In genomic region chr15:84976746-84977345, GRCh38 we compare ENCODE assay signal across 22 cellular contexts. TPM values are rescaled to one million over a fixed set of nuclear protein-coding genes. Genes with fewer than 3 reads are reported as not detected.
A peak's percentile ranks its signal among the peaks of the same experiment; 100 is the strongest.
DNase-seq lines count a peak whose midpoint lies in the region; ATAC-seq, FAIRE-seq and TF ChIP-seq lines count a peak whose summit lies in the region.
"Had no signal": no experiment of that assay in that cellular context is flagged by ENCODE, and none has a peak within 500 bp of the region (broad histone marks: within the 10 kb centered on the region; RNA-seq: fewer than 3 reads in every experiment).

No MANE protein-coding gene starts in this region.

- FAIRE-seq in K562 (lab: Jason Lieb, UNC) = no peak
- FAIRE-seq: RCC 7860 had no signal

- in situ Hi-C loops in GM13976 (cut with MboI; ENCODE audit: low sequenced_read_pairs, unreplicated experiment) (no loop called here), K562 (cut with MboI) (no loop called here)

- H3K27ac ChIP-seq in K562 (ENCODE audit: extremely low read depth, low read depth, low read length) = no peak overlapping the region
- no peak overlapping the region for H3K27ac ChIP-seq in thyroid gland
- H3K27ac ChIP-seq: BLaER1 had no signal

- peak; percentile 60 for DNase-seq in GM13976 (ENCODE audit: low spot score)
- DNase-seq in K562 (ENCODE audit: extremely low read depth in 1 of 4, low spot score in 3 of 4) = no peak
- peak; percentile 46 for DNase-seq in renal cortical epithelial cell (ENCODE audit: low read depth)
- no peak for DNase-seq in thyroid gland
- no peak for DNase-seq in GM19240 (ENCODE audit: insufficient read length, low spot score)
- no peak for DNase-seq in activated gamma-delta T cell treated with Interleukin-2 at 50 U/mL for 16 hours
- DNase-seq: CD8-positive, alpha-beta T cell; DMS53; EL; GOT3; MM.1S; NCI-H1092; NCI-H1436 treated with DMSO at 0.1 percent for 48 hours; NCI-H2081; NCI-H2171 treated with DMSO at 0.1 percent for 48 hours; NCI-H446; NCI-H526 treated with DMSO at 0.1 percent for 48 hours had no signal

- ATAC-seq in K562 (no peak), HG02973 (IDR thresholded peaks at IDR 0.05; ENCODE audit: unreplicated experiment) (no peak)
- ATAC-seq: CD8-positive, alpha-beta T cell; Right ventricle myocardium inferior had no signal

- H3K4me3 ChIP-seq in K562 = no peak overlapping the region
- H3K4me3 ChIP-seq in thyroid gland (replicated peaks in 1 of 3) = no peak overlapping the region
- H3K4me3 ChIP-seq: BLaER1 had no signal

- H3K36me3 ChIP-seq in K562 (ENCODE audit: control insufficient read depth, insufficient read depth, low read length) (no peaks in the 10 kb centered on the region), thyroid gland (no peaks in the 10 kb centered on the region)
- H3K36me3 ChIP-seq: BLaER1 had no signal

- H3K9me3 Mint-ChIP-seq in IgD-negative memory B cell = no peaks in the 10 kb centered on the region
- H3K9me3 Mint-ChIP-seq: CD8-positive, alpha-beta T cell had no signal

- TF ChIP-seq RAD21 in K562 (CRISPR knock-in tag; conservative IDR thresholded peaks at IDR 0.05 in 1 of 2, IDR thresholded peaks at IDR 0.05 in 1 of 2) = no peak

- H3K9me3 ChIP-seq in K562 (replicated peaks; ENCODE audit: control insufficient read depth, insufficient read depth, low read depth, low read length) (no peaks in the 10 kb centered on the region), thyroid gland (no peaks in the 10 kb centered on the region)
- H3K9me3 ChIP-seq: BLaER1 had no signal

- intact Hi-C loops in K562 (cut with micrococcal nuclease) = no loop called here
- intact Hi-C loops in thyroid gland (cut with DNase I) = loop anchor here (5.0 kb wide), 1 partner anchor 65 kb away; no protein-coding TSS in a partner anchor

- H3K4me3 Mint-ChIP-seq in IgD-negative memory B cell = peak overlapping the region in 1 of 4 donors; percentile 64
- H3K4me3 Mint-ChIP-seq: CD8-positive, alpha-beta T cell had no signal

- BruUV-seq in K562 (replicated peaks; lab: Mats Ljungman, UMichigan) = no TSS peak

- peaks cover 10 to 30% of the 10 kb centered on the region in 2 experiments; a peak in 4 of 5 replicates for H3K4me1 ChIP-seq in K562 (replicated peaks in 1 of 2; ENCODE audit: control insufficient read depth in 2 of 2, insufficient read depth in 2 of 2, low read length in 2 of 2)
- peaks cover 6 to 22% of the 10 kb centered on the region in 2 donors for H3K4me1 ChIP-seq in thyroid gland

- H3K4me2 ChIP-seq in K562 (ENCODE audit: insufficient read depth, low read length) = no peak overlapping the region
- H3K4me2 ChIP-seq: BLaER1 had no signal

- 83% methylated on average over 10 of the region's 10 CpGs for WGBS in K562 (ENCODE audit: insufficient coverage, low coverage, missing lambda C conversion rate)
- WGBS in thyroid gland, 2 donors = 92 to 97% methylated on average over 10 of the region's 10 CpGs

- H3K27ac Mint-ChIP-seq in IgD-negative memory B cell = peak overlapping the region in 2 of 3 donors; percentile 65 to 69
- H3K27ac Mint-ChIP-seq: CD8-positive, alpha-beta T cell had no signal

- no peak for TF ChIP-seq CTCF in GM13976 (IDR thresholded peaks at IDR 0.05; ENCODE audit: borderline replicate concordance, control extremely low read depth, extremely low read depth, insufficient read depth, missing control alignments)
- TF ChIP-seq CTCF in K562 (IDR thresholded peaks at IDR 0.05 in 2 of 3, conservative IDR thresholded peaks at IDR 0.05 in 1 of 3; ENCODE audit: insufficient read depth in 2 of 3, low read depth in 1 of 3, low read length in 3 of 3) = no peak
- TF ChIP-seq CTCF in thyroid gland (IDR thresholded peaks at IDR 0.05) = no peak

- TF ChIP-seq EP300 in K562 (IDR thresholded peaks at IDR 0.05; ENCODE audit: low read length) = no peak

- POLR2A ChIA-PET in K562 (lab: Yijun Ruan, JAX) = interaction anchor here (0.6 kb wide), 2 partner anchors 12 to 95 kb away, joined by 3 to 4 read pairs; no protein-coding TSS in a partner anchor

- no peak for TF ChIP-seq POLR2A in K562 (conservative IDR thresholded peaks at IDR 0.05)
- TF ChIP-seq POLR2A in thyroid gland (IDR thresholded peaks at IDR 0.05) = no peak

- no peaks in the 10 kb centered on the region for H3K27me3 Mint-ChIP-seq in IgD-negative memory B cell

- CTCF ChIA-PET in K562 (lab: Yijun Ruan, JAX; ENCODE audit: low intra/inter-chr PET ratio) = no interaction called here

- H3K9me1 ChIP-seq in K562 (ENCODE audit: control insufficient read depth, insufficient read depth, low read length) = no peaks in the 10 kb centered on the region

- H3K4me1 Mint-ChIP-seq in IgD-negative memory B cell = peaks cover 0 to 12% (median 2%) of the 10 kb centered on the region in 3 donors

- no peaks in the 10 kb centered on the region for H4K20me1 ChIP-seq in K562 (replicated peaks; ENCODE audit: control insufficient read depth, insufficient read depth, low read length)

- no peak overlapping the region for H3K9ac ChIP-seq in K562 (ENCODE audit: insufficient read depth in 1 of 2, low read depth in 2 of 2, low read length in 2 of 2)
- H3K9ac ChIP-seq: BLaER1 had no signal

- H3K36me3 Mint-ChIP-seq in IgD-negative memory B cell = no peaks in the 10 kb centered on the region

- H3K79me2 ChIP-seq in K562 (ENCODE audit: control insufficient read depth, insufficient read depth, low read length) = peaks cover 3% of the 10 kb centered on the region; the same call in 2 of the 3 replicates

- peak overlapping the region; percentile 22; the same call in 1 of the 2 replicates for H2AFZ ChIP-seq in K562 (ENCODE audit: low read depth, low read length)

- H3K27me3 ChIP-seq in K562 (ENCODE audit: control insufficient read depth in 2 of 2, insufficient read depth in 2 of 2, low read length in 2 of 2) (no peaks in the 10 kb centered on the region), thyroid gland (no peaks in the 10 kb centered on the region)

TF ChIP-seq in K562, 482 proteins besides CTCF, POLR2A, EP300 and RAD21 (continues in another document):
- TF ChIP-seq SREBF1 (IDR thresholded peaks at IDR 0.05; ENCODE audit: borderline replicate concordance, low read depth, low read length) (no peak), RBM39 (optimal IDR thresholded peaks at IDR 0.05; ENCODE audit: low read depth, low read length) (no peak), DACH1 (IDR thresholded peaks at IDR 0.05; ENCODE audit: partially characterized antibody) (no peak), ZNF121 (CRISPR knock-in tag; conservative IDR thresholded peaks at IDR 0.05) (no peak), NONO (IDR thresholded peaks at IDR 0.05; ENCODE audit: low read depth in 2 of 2, low read length in 1 of 2) (no peak), EP400 (IDR thresholded peaks at IDR 0.05) (no peak), AFF1 (IDR thresholded peaks at IDR 0.05; ENCODE audit: low read depth in 1 of 2, partially characterized antibody in 2 of 2) (no peak), YY1 (IDR thresholded peaks at IDR 0.05; ENCODE audit: borderline replicate concordance in 1 of 3, control insufficient read depth in 1 of 3, extremely low read depth in 1 of 3, insufficient read depth in 3 of 3, insufficient read length in 1 of 3, insufficient replicate concordance in 2 of 3, low read depth in 1 of 3, low read length in 2 of 3) (peak in 1 of 3 experiments; percentile 36)

RNA-seq across cellular contexts. Expression of gene PDE8A, which starts 4.8 kb away (rescaled TPM):
- polyA plus RNA-seq in IgD-negative memory B cell (3.3 TPM), K562 (2011; rRNA removed) (37.1 and 40.3 TPM in 2 replicates), K562 (2014; fragmentation: Illumina TruSeq; extraction: Trizol) (23.7 and 26.4 TPM in 2 replicates), K562 (2014; fragmentation: Nextera tagmentation; extraction: Ambion mirVana) (1 to 10 TPM; 5.9 to 7.9 TPM), K562 (2014; rRNA removed) (21.0 and 24.4 TPM in 2 replicates)
- 146 and 283 TPM in 2 replicates for total RNA-seq in K562 (2011; cell fraction: chromatin; rRNA removed; ENCODE audit: low replicate concordance)
- 42.5 and 64.0 TPM in 2 replicates for total RNA-seq in K562 (2011; cell fraction: nucleolus; rRNA removed)
- 102 and 103 TPM in 2 replicates for total RNA-seq in K562 (2011; cell fraction: nucleoplasm; rRNA removed)
- total RNA-seq in K562 (2014; rRNA removed) (16.8 and 17.6 TPM in 2 replicates), K562 (2014; rRNA removed; fragmentation: Illumina TruSeq; extraction: Trizol) (20.5 and 25.5 TPM in 2 replicates), K562 (2015; rRNA removed; fragmentation: Illumina TruSeq; extraction: Trizol) (19.8 and 22.3 TPM in 2 replicates), K562 (2021) (19.8 and 20.9 TPM in 2 replicates), renal cortical epithelial cell (23.8 and 36.7 TPM in 2 replicates), thyroid gland (10 to 100 TPM; 31.6 to 52.1 (median 35.2) TPM)
- 11.1 and 16.1 TPM in 2 replicates for polyA plus RNA-seq in K562 (2011; cell fraction: cytosol; rRNA removed)
- 76.0 and 83.4 TPM in 2 replicates for polyA plus RNA-seq in K562 (2011; cell fraction: nucleus; rRNA removed)
- polyA plus RNA-seq in K562 (2012) = 11.8 and 13.9 TPM in 2 replicates
- 52.2 and 52.6 TPM in 2 replicates for polyA minus RNA-seq in K562 (2011; rRNA and poly(A)+ RNA removed)
- polyA minus RNA-seq in K562 (2011; cell fraction: cytosol; rRNA and poly(A)+ RNA removed) = 11.0 and 19.1 TPM in 2 replicates
- polyA minus RNA-seq in K562 (2011; cell fraction: nucleus; rRNA and poly(A)+ RNA removed) = 34.6 and 64.8 TPM in 2 replicates

Comparison
In these comparisons a context has a peak if more than half of its experiments do, and no peak if none do; other contexts are left out.
1. DNase-seq: peak in GM13976 (single experiment) and renal cortical epithelial cell (single experiment); none in K562 (0 of 4), thyroid gland (0 of 2), GM19240 (single experiment) and activated gamma-delta T cell treated with Interleukin-2 at 50 U/mL for 16 hours (single experiment).